21 cellular contexts compared by ENCODE assay signal in the genomic region with DNA sequence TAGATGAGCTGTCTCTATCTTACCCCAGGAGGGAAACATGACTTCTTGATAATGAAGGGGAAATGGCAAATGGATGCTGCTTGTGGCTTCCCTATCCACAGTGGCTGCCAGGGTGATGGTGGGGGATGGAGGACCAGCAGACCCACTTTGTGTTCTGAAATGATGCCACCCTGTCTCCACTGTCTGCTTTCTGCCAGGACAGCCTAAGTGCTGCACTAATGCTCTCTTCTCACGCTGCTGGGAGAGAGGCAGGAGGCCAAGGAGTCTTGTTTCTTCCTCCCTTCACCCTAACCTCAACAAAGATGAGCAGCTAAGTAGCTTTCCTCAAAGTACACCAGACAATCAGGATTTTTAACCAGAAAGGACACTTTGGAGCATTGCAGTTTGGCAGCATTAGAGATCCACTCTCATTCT. TPM values are rescaled to one million over a fixed set of nuclear protein-coding genes. Genes with fewer than 3 reads are reported as not detected.
DNase-seq lines count a peak whose midpoint lies in the region; ATAC-seq and TF ChIP-seq lines count a peak whose summit lies in the region.
"Had no signal": no experiment of that assay in that cellular context is flagged by ENCODE, and none has a peak within 500 bp of the region (broad histone marks: within the 10 kb centered on the region; RNA-seq: fewer than 3 reads in every experiment).

No MANE protein-coding gene starts in this region.

- no CpG with 5 or more reads among the region's 1 CpG for WGBS in trophoblast cell (ENCODE audit: extremely low coverage, insufficient coverage, insufficient read length)
- 67 to 92% methylated on average over 1 of the region's 1 CpG for WGBS in body of pancreas, 2 donors

- no peak overlapping the region for H2BK5ac ChIP-seq in trophoblast cell (ENCODE audit: low read depth, low read length, poor library complexity)

- peak overlapping the region; percentile 2 for H2BK120ac ChIP-seq in trophoblast cell (ENCODE audit: insufficient read depth, low read length, poor library complexity)

- in situ Hi-C loops in G401 (cut with HindIII; ENCODE audit: low sequenced_read_pairs) = no loop called here

- peaks cover 8% of the 10 kb centered on the region for H3K4me1 ChIP-seq in SJCRH30
- peaks cover 35% of the 10 kb centered on the region for H3K4me1 ChIP-seq in left ventricle myocardium inferior
- peaks cover 7 to 18% of the 10 kb centered on the region in 2 experiments for H3K4me1 ChIP-seq in trophoblast cell (ENCODE audit: control insufficient read depth in 1 of 2, insufficient read depth in 2 of 2, low read length in 2 of 2)
- H3K4me1 ChIP-seq in body of pancreas = peaks cover 7% of the 10 kb centered on the region

- H2AFZ ChIP-seq in trophoblast cell (ENCODE audit: insufficient read depth, low read length, poor library complexity) = no peak overlapping the region

- H4K8ac ChIP-seq in trophoblast cell (ENCODE audit: low read depth, low read length) = no peak overlapping the region

- H3K27me3 ChIP-seq in SJCRH30 (no peaks in the 10 kb centered on the region), left ventricle myocardium inferior (ENCODE audit: low read depth) (no peaks in the 10 kb centered on the region), trophoblast cell (ENCODE audit: insufficient read depth, low read length) (no peaks in the 10 kb centered on the region), body of pancreas (no peaks in the 10 kb centered on the region)
- H3K27me3 ChIP-seq: breast epithelium, tibial artery had no signal

- no peak overlapping the region for H3K23ac ChIP-seq in trophoblast cell (ENCODE audit: low read length)

- no peak for ATAC-seq in GM21717 (IDR thresholded peaks at IDR 0.05; ENCODE audit: unreplicated experiment)
- ATAC-seq in body of pancreas = no peak
- ATAC-seq in GM21723 (IDR thresholded peaks at IDR 0.05; ENCODE audit: unreplicated experiment) = no peak
- ATAC-seq: activated naive CD4-positive, alpha-beta T cell treated with anti-CD3 and anti-CD28 coated beads, Interleukin-2, amount 50 U/mL, for 72 hours; effector memory CD8-positive, alpha-beta T cell had no signal

- peak overlapping the region; percentile 41 for H4K91ac ChIP-seq in trophoblast cell (ENCODE audit: low read depth, low read length)

- H3K4me2 ChIP-seq in trophoblast cell (ENCODE audit: low read length) = no peak overlapping the region

- TF ChIP-seq POLR2A in body of pancreas (IDR thresholded peaks at IDR 0.05) = no peak

- no peak overlapping the region for H3K4ac ChIP-seq in trophoblast cell (ENCODE audit: low read depth, low read length)

- no peaks in the 10 kb centered on the region for H3K36me3 ChIP-seq in SJCRH30
- no peaks in the 10 kb centered on the region for H3K36me3 ChIP-seq in left ventricle myocardium inferior
- no peaks in the 10 kb centered on the region for H3K36me3 ChIP-seq in trophoblast cell (ENCODE audit: control insufficient read depth in 1 of 2, insufficient read depth in 2 of 2, low read length in 2 of 2)
- no peaks in the 10 kb centered on the region for H3K36me3 ChIP-seq in body of pancreas (replicated peaks in 1 of 2; ENCODE audit: insufficient read depth in 1 of 2, low read depth in 2 of 2)
- H3K36me3 ChIP-seq: breast epithelium, tibial artery had no signal

- DNase-seq in G401 (ENCODE audit: low spot score) (peak; percentile 65), SJCRH30 (peak in 1 of 2 experiments; percentile 20), left ventricle myocardium inferior (no peak), trophoblast cell (no peak), SHP77 (lab: John Stamatoyannopoulos, UW) (no peak), body of pancreas (no peak)
- DNase-seq: activated CD4-positive, alpha-beta T cell treated with anti-CD3 and anti-CD28 coated beads, Interleukin-2, amount 50 U/mL, for 4 hours; activated T-cell treated with anti-CD3 and anti-CD28 coated beads for 4 hours; DMS153; effector memory CD8-positive, alpha-beta T cell; MM.1S; NCI-H526 treated with DMSO at 0.1 percent for 48 hours; stimulated activated CD4-positive, alpha-beta T cell treated with anti-CD3 and anti-CD28 coated beads, Interleukin-12 subunit alpha, Interleukin-12 subunit beta, amount 100 ng/mL, for 4 hours; SW 1271 had no signal

- H3K9ac ChIP-seq in trophoblast cell (ENCODE audit: low read length) = no peak overlapping the region

- H3K79me1 ChIP-seq in trophoblast cell (ENCODE audit: low read length) = peaks cover 14% of the 10 kb centered on the region

- H3K4me3 ChIP-seq in SJCRH30 (peak overlapping the region; percentile 44), left ventricle myocardium inferior (no peak overlapping the region), trophoblast cell (ENCODE audit: low read depth, low read length) (no peak overlapping the region), body of pancreas (no peak overlapping the region)
- H3K4me3 ChIP-seq: breast epithelium, tibial artery had no signal

- H2AK5ac ChIP-seq in trophoblast cell (ENCODE audit: low read length) = peak overlapping the region; percentile 6

- no peak overlapping the region for H4K12ac ChIP-seq in trophoblast cell (ENCODE audit: low read depth, low read length)

- no peaks in the 10 kb centered on the region for H3K79me2 ChIP-seq in trophoblast cell (ENCODE audit: control insufficient read depth, insufficient read depth, low read length, poor library complexity)

- intact Hi-C loops in left ventricle myocardium inferior (cut with micrococcal nuclease) (no loop called here), body of pancreas (cut with DNase I) (no loop called here)

- H2BK12ac ChIP-seq in trophoblast cell (ENCODE audit: low read length) = peak overlapping the region; percentile 1

- peak overlapping the region; percentile 12; the same call in 1 of the 2 replicates for H3K27ac ChIP-seq in SJCRH30
- peak overlapping the region; percentile 70 for H3K27ac ChIP-seq in left ventricle myocardium inferior (replicated peaks)
- H3K27ac ChIP-seq in trophoblast cell (ENCODE audit: low read depth, low read length) = no peak overlapping the region
- H3K27ac ChIP-seq in body of pancreas = no peak overlapping the region
- H3K27ac ChIP-seq: breast epithelium, C4-2B had no signal

- no peak overlapping the region for H3K18ac ChIP-seq in trophoblast cell (ENCODE audit: low read length)

- H3K14ac ChIP-seq in trophoblast cell (ENCODE audit: low read length) = no peak overlapping the region

- no peaks in the 10 kb centered on the region for H3K9me3 ChIP-seq in SJCRH30 (replicated peaks)
- no peaks in the 10 kb centered on the region for H3K9me3 ChIP-seq in left ventricle myocardium inferior (replicated peaks)
- no peaks in the 10 kb centered on the region for H3K9me3 ChIP-seq in trophoblast cell (ENCODE audit: insufficient read depth, low read depth, low read length)
- H3K9me3 ChIP-seq in body of pancreas = no peaks in the 10 kb centered on the region
- H3K9me3 ChIP-seq: breast epithelium, tibial artery had no signal

- TF ChIP-seq CTCF in left ventricle myocardium inferior (IDR thresholded peaks at IDR 0.05; ENCODE audit: borderline replicate concordance) (no peak), body of pancreas (IDR thresholded peaks at IDR 0.05) (no peak)

RNA-seq across cellular contexts. Expression of a gene that starts 36.6 kb away (rescaled TPM):
- not detected in 2 replicates for total RNA-seq in G401 (2014; rRNA removed; shearing (Covaris generic))
- 0.06 and 0.33 TPM in 2 replicates for total RNA-seq in SJCRH30 (2014; rRNA removed; shearing (Covaris generic))
- total RNA-seq in left ventricle myocardium inferior (0.27 TPM), body of pancreas (not detected)
- 0.04 and 0.11 TPM in 2 replicates for polyA plus RNA-seq in trophoblast cell (2013)
- total RNA-seq: posterior vena cava had no signal

Comparison
In these comparisons a context has a peak if more than half of its experiments do, and no peak if none do; other contexts are left out.
1. H3K27ac ChIP-seq: peak in SJCRH30 (single experiment) and left ventricle myocardium inferior (single experiment); none in trophoblast cell (single experiment) and body of pancreas (0 of 4).